In the genomic region with DNA sequence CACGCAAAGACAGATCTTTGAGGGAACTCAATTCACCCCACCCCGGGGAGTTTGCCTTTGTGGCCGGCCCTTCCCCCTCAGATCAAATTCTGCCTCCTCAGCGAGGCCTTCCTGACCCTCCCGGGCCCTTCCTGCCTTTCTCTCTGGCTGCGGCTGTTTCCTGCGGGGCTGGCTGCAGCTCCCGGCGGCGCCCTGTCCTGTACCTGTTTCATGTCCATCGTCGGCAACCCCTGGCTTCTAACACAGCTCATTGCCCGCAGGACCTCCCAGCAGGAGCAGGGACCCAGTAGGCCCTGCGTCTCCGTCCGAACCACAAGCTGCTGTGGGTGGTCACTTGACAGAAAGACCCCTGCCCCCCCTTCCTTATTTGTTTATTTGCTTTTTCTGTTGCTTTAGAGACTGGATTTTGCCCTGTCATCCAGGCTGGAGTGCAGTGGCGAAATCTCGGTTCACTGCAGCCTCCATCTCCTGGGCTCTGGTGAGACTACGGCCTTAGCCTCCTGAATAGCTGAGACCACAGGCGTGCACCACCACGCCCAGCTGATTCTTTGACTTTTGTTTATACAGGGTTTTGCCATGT, we compare ENCODE assay signal across 11 cellular contexts. TPM values are rescaled to one million over a fixed set of nuclear protein-coding genes. Genes with fewer than 3 reads are reported as not detected.
DNase-seq lines count a peak whose midpoint lies in the region; ATAC-seq, FAIRE-seq and TF ChIP-seq lines count a peak whose summit lies in the region.
"Had no signal": no experiment of that assay in that cellular context is flagged by ENCODE, and none has a peak within 500 bp of the region (broad histone marks: within the 10 kb centered on the region; RNA-seq: fewer than 3 reads in every experiment).

No MANE protein-coding gene starts in this region.

- H3K4me1 ChIP-seq in A549, result peaks cover 29% of the 10 kb centered on the region
- H3K4me1 ChIP-seq in SJSA1 (replicated peaks), result peaks cover 62% of the 10 kb centered on the region
- H3K4me1 ChIP-seq in gastroesophageal sphincter, result peaks cover 0 to 25% (median 4%) of the 10 kb centered on the region in 3 donors

- ATAC-seq in A549 (peak in 1 of 2 experiments; percentile 31; a peak in 3 of 6 replicates), gastroesophageal sphincter (peak; percentile 28), HG02588 (IDR thresholded peaks at IDR 0.05; ENCODE audit: unreplicated experiment) (no peak), GM19351 (IDR thresholded peaks at IDR 0.05; ENCODE audit: unreplicated experiment) (no peak)
- ATAC-seq: activated naive CD4-positive, alpha-beta T cell treated with anti-CD3 and anti-CD28 coated beads, Interleukin-2, amount 50 U/mL, for 72 hours had no signal

- no peak for TF ChIP-seq RAD21 in A549 (conservative IDR thresholded peaks at IDR 0.05 in 1 of 2, IDR thresholded peaks at IDR 0.05 in 1 of 2)

- H3K4me3 Mint-ChIP-seq in mesothelial cell of epicardium, result no peak overlapping the region

- H3K9me3 Mint-ChIP-seq in mesothelial cell of epicardium, result no peaks in the 10 kb centered on the region
- H3K9me3 Mint-ChIP-seq: activated naive CD4-positive, alpha-beta T cell treated with anti-CD3 and anti-CD28 coated beads, Interleukin-2, amount 50 U/mL, for 72 hours had no signal

- CTCF ChIA-PET in A549 (lab: Yijun Ruan, JAX), result interaction anchor here (0.6 to 1.2 kb wide), 2 partner anchors 20 to 67 kb away, joined by 3 to 4 read pairs; no protein-coding TSS in a partner anchor

- H3K4me3 ChIP-seq in A549 (no peak overlapping the region), SJSA1 (no peak overlapping the region; the same call in 1 of the 2 replicates), gastroesophageal sphincter (no peak overlapping the region)

- peak overlapping the region; percentile 24; the same call in 1 of the 3 replicates for H3K4me2 ChIP-seq in A549

- TF ChIP-seq EP300 in A549 (IDR thresholded peaks at IDR 0.05) (no peak), gastroesophageal sphincter (IDR thresholded peaks at IDR 0.05) (no peak)

- no peaks in the 10 kb centered on the region for H3K36me3 Mint-ChIP-seq in mesothelial cell of epicardium
- H3K36me3 Mint-ChIP-seq: activated naive CD4-positive, alpha-beta T cell treated with anti-CD3 and anti-CD28 coated beads, Interleukin-2, amount 50 U/mL, for 72 hours had no signal

- no peaks in the 10 kb centered on the region for H3K27me3 ChIP-seq in SJSA1 (replicated peaks)
- H3K27me3 ChIP-seq in gastroesophageal sphincter, result no peaks in the 10 kb centered on the region

- H3K27ac Mint-ChIP-seq in mesothelial cell of epicardium, result peak overlapping the region; percentile 82

- H3K27ac ChIP-seq in A549 (peak overlapping the region; percentile 56 to 93; a peak in 5 of 6 replicates), SJSA1 (peak overlapping the region; percentile 41), gastroesophageal sphincter (peak overlapping the region in 3 of 4 donors; percentile 46 to 69 (median 54))
- H3K27ac ChIP-seq: VCaP had no signal

- POLR2A ChIA-PET in A549 (lab: Yijun Ruan, JAX), result no interaction called here

- WGBS in A549 (ENCODE audit: missing lambda C conversion rate), result 78% methylated on average over 19 of the region's 21 CpGs
- 55 to 92% methylated on average over 2 to 15 of the region's 21 CpGs for WGBS in gastroesophageal sphincter (ENCODE audit: low coverage in 1 of 2), 2 donors

- DNase-seq in A549 (ENCODE audit: low read depth in 1 of 2, low spot score in 1 of 2) (no peak), SJSA1 (ENCODE audit: low read depth in 1 of 2, low spot score in 2 of 2) (peak; percentile 98), mesothelial cell of epicardium (ENCODE audit: low spot score in 2 of 2, unreplicated experiment in 2 of 2) (no peak), NCI-H748 treated with DMSO at 0.1 percent for 48 hours (lab: John Stamatoyannopoulos, UW) (no peak), GOT3 (lab: John Stamatoyannopoulos, UW) (no peak)

- FAIRE-seq in A549 (lab: Jason Lieb, UNC), result no peak

- H3K36me3 ChIP-seq in SJSA1 (peaks cover 56% of the 10 kb centered on the region), gastroesophageal sphincter (no peaks in the 10 kb centered on the region)

- no peaks in the 10 kb centered on the region for H3K27me3 Mint-ChIP-seq in mesothelial cell of epicardium (ENCODE audit: low read depth)

- H3K9me3 ChIP-seq in A549, result no peaks in the 10 kb centered on the region
- H3K9me3 ChIP-seq in SJSA1 (replicated peaks), result no peaks in the 10 kb centered on the region
- H3K9me3 ChIP-seq in gastroesophageal sphincter, result no peaks in the 10 kb centered on the region

- H3K4me1 Mint-ChIP-seq in mesothelial cell of epicardium, result peaks cover 24% of the 10 kb centered on the region

- TF ChIP-seq POLR2A in A549 (IDR thresholded peaks at IDR 0.05; ENCODE audit: low read length), result no peak
- TF ChIP-seq POLR2A in gastroesophageal sphincter (IDR thresholded peaks at IDR 0.05), result no peak

- no peak for TF ChIP-seq CTCF in A549 (IDR thresholded peaks at IDR 0.05)
- no peak for TF ChIP-seq CTCF in gastroesophageal sphincter (IDR thresholded peaks at IDR 0.05)
- TF ChIP-seq CTCF in mesothelial cell of epicardium (IDR thresholded peaks at IDR 0.05; ENCODE audit: unreplicated experiment), result no peak

TF ChIP-seq in A549, 52 proteins besides CTCF, POLR2A, EP300 and RAD21:
- TF ChIP-seq CEBPB (IDR thresholded peaks at IDR 0.05), result 0 out of 4 replicates have a peak, but pooled peaks of 1 of the 2 experiments have one; percentile 5
- no peak; a peak in 1 of 5 replicates for TF ChIP-seq JUN (IDR thresholded peaks at IDR 0.05)
- peak; percentile 1 for TF ChIP-seq MAFK (IDR thresholded peaks at IDR 0.05; ENCODE audit: partially characterized antibody)

RNA-seq across cellular contexts. Expression of a gene that starts 7.7 kb away (rescaled TPM):
- 144 and 207 TPM in 2 replicates for polyA plus RNA-seq in A549 (2011; rRNA removed)
- polyA plus RNA-seq in A549 (2012; cell fraction: cytosol; rRNA removed), result 326 and 379 TPM in 2 replicates
- polyA plus RNA-seq in A549 (2012; cell fraction: nucleus; rRNA removed), result 472 and 807 TPM in 2 replicates
- polyA plus RNA-seq in A549 (2017; fragmentation: RNase III; extraction: RNeasy Plus Mini Kit Qiagen cat#74134 plus additional on column Dnase treatment), result 264 to 299 TPM (median 285 TPM) in 3 replicates
- 224 and 254 TPM in 2 replicates for polyA minus RNA-seq in A549 (2011; rRNA and poly(A)+ RNA removed)
- total RNA-seq in SJSA1 (2014; rRNA removed; shearing (Covaris generic)), result 177 and 308 TPM in 2 replicates
- total RNA-seq in gastroesophageal sphincter, result 10 to 100 TPM; 68.6 to 95.6 (median 79.3) TPM
- 447 to 482 TPM (median 459 TPM) in 3 replicates for total RNA-seq in mesothelial cell of epicardium

RNA-seq across cellular contexts. Expression of a gene that starts 32.2 kb away (rescaled TPM):
- 2.6 and 3.2 TPM in 2 replicates for polyA plus RNA-seq in A549 (2011; rRNA removed)
- polyA plus RNA-seq in A549 (2012; cell fraction: cytosol; rRNA removed), result 4.1 and 7.6 TPM in 2 replicates
- polyA plus RNA-seq in A549 (2012; cell fraction: nucleus; rRNA removed), result 9.8 and 12.3 TPM in 2 replicates
- 3.5 to 4.2 TPM (median 3.7 TPM) in 3 replicates for polyA plus RNA-seq in A549 (2017; fragmentation: RNase III; extraction: RNeasy Plus Mini Kit Qiagen cat#74134 plus additional on column Dnase treatment)
- polyA minus RNA-seq in A549 (2011; rRNA and poly(A)+ RNA removed), result 4.2 and 6.4 TPM in 2 replicates
- 1.1 and 2.3 TPM in 2 replicates for total RNA-seq in SJSA1 (2014; rRNA removed; shearing (Covaris generic))
- total RNA-seq in gastroesophageal sphincter, result not detected
- total RNA-seq in mesothelial cell of epicardium, result 140 to 162 TPM (median 152 TPM) in 3 replicates
- total RNA-seq: activated naive CD4-positive, alpha-beta T cell treated with anti-CD3 and anti-CD28 coated beads, Interleukin-2, amount 50 U/mL, for 72 hours; MCF 10A had no signal

RNA-seq across cellular contexts. Expression of a gene that starts 38.1 kb away (rescaled TPM):
- 0.15 and 0.31 TPM in 2 replicates for polyA plus RNA-seq in A549 (2011; rRNA removed)
- 0.16 and 0.26 TPM in 2 replicates for polyA plus RNA-seq in A549 (2012; cell fraction: cytosol; rRNA removed)
- 4.7 and 5.9 TPM in 2 replicates for polyA plus RNA-seq in A549 (2012; cell fraction: nucleus; rRNA removed)
- polyA plus RNA-seq in A549 (2017; fragmentation: RNase III; extraction: RNeasy Plus Mini Kit Qiagen cat#74134 plus additional on column Dnase treatment), result 0.26 to 0.55 TPM (median 0.32 TPM) in 3 replicates
- polyA minus RNA-seq in A549 (2011; rRNA and poly(A)+ RNA removed), result not detected in 2 replicates
- not detected in 2 replicates for total RNA-seq in SJSA1 (2014; rRNA removed; shearing (Covaris generic))
- total RNA-seq in gastroesophageal sphincter, result under 1 TPM in 1 of 4 donors, not detected in 3; 0.40 TPM
- total RNA-seq in mesothelial cell of epicardium, result 6.4 to 7.1 TPM (median 6.7 TPM) in 3 replicates
- total RNA-seq: activated naive CD4-positive, alpha-beta T cell treated with anti-CD3 and anti-CD28 coated beads, Interleukin-2, amount 50 U/mL, for 72 hours; MCF 10A had no signal

RNA-seq across cellular contexts. Expression of a gene that starts 38.7 kb away (rescaled TPM):
- polyA plus RNA-seq in A549 (2011; rRNA removed) (38.3 and 46.5 TPM in 2 replicates), A549 (2017; fragmentation: RNase III; extraction: RNeasy Plus Mini Kit Qiagen cat#74134 plus additional on column Dnase treatment) (56.9 to 62.7 TPM (median 61.4 TPM) in 3 replicates)
- 44.9 and 58.4 TPM in 2 replicates for polyA plus RNA-seq in A549 (2012; cell fraction: cytosol; rRNA removed)
- 75.9 and 95.3 TPM in 2 replicates for polyA plus RNA-seq in A549 (2012; cell fraction: nucleus; rRNA removed)
- polyA minus RNA-seq in A549 (2011; rRNA and poly(A)+ RNA removed), result 43.2 and 57.3 TPM in 2 replicates
- 0.11 TPM in 1 of 2 replicates, not detected in the other for total RNA-seq in SJSA1 (2014; rRNA removed; shearing (Covaris generic))
- total RNA-seq in gastroesophageal sphincter (under 1 TPM in 1 of 4 donors, not detected in 3; 0.52 TPM), mesothelial cell of epicardium (1.4 to 2.2 TPM (median 1.5 TPM) in 3 replicates)

RNA-seq across cellular contexts. Expression of a gene that starts 51.2 kb away (rescaled TPM):
- polyA plus RNA-seq in A549 (2011; rRNA removed), result 0.21 and 0.36 TPM in 2 replicates
- 0.53 and 0.69 TPM in 2 replicates for polyA plus RNA-seq in A549 (2012; cell fraction: cytosol; rRNA removed)
- 0.34 and 0.65 TPM in 2 replicates for polyA plus RNA-seq in A549 (2012; cell fraction: nucleus; rRNA removed)
- 0.18 to 0.39 TPM (median 0.24 TPM) in 3 replicates for polyA plus RNA-seq in A549 (2017; fragmentation: RNase III; extraction: RNeasy Plus Mini Kit Qiagen cat#74134 plus additional on column Dnase treatment)
- 0.44 TPM in 1 of 2 replicates, not detected in the other for polyA minus RNA-seq in A549 (2011; rRNA and poly(A)+ RNA removed)
- total RNA-seq in SJSA1 (2014; rRNA removed; shearing (Covaris generic)), result not detected in 2 replicates
- total RNA-seq in gastroesophageal sphincter, result not detected
- 0.23 TPM in 1 of 3 replicates, not detected in the others for total RNA-seq in mesothelial cell of epicardium
- total RNA-seq: activated naive CD4-positive, alpha-beta T cell treated with anti-CD3 and anti-CD28 coated beads, Interleukin-2, amount 50 U/mL, for 72 hours; MCF 10A had no signal

Comparison
In these comparisons a context has a peak if more than half of its experiments do, and no peak if none do; other contexts are left out.
1. DNase-seq: peak in SJSA1 (2 of 2); none in A549 (0 of 2), mesothelial cell of epicardium (0 of 2), NCI-H748 treated with DMSO at 0.1 percent for 48 hours (single experiment) and GOT3 (single experiment).
2. RNA of a gene that starts 32.2 kb away (total RNA-seq): 140 to 162 TPM in mesothelial cell of epicardium; 1.1 to 2.3 TPM in SJSA1 and not detected in gastroesophageal sphincter; every median in the first group is over 10 times any median in the second.
3. Peak in every context shown above with its lines, with median percentiles within 50 percentile points of each other: H3K27ac ChIP-seq.